In the genomic region with DNA sequence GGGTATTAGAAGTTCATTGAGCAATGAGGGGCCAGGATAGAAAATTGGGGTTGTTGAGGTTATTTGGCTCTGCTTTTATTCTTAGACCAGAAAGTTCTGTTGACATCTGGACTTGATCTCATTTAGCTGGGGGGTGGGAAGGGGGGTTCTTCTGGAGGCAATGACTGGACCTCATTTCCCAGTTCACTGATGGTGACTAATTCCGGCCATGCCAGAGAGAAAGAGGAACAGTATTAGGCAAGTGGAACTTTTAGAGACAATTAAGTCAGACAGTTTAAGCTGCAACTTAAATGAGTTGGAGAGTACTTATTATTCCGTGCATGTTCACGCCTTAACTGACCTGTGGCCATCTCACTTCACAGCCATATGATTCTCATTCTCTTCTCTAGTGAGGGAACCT, we compare ENCODE assay signal across 16 cellular contexts.
"Had no signal": no experiment of that assay in that cellular context is flagged by ENCODE, and none has a peak within 500 bp of the region (broad histone marks: within the 10 kb centered on the region; RNA-seq: fewer than 3 reads in every experiment).

No MANE protein-coding gene starts in this region.

- H3K4me3 ChIP-seq: adrenal gland, prostate gland, skin epidermis, tibial nerve, uterus had no signal

- H3K9me3 ChIP-seq: adrenal gland, prostate gland, tibial nerve, uterus had no signal

- H3K27ac Mint-ChIP-seq: activated naive CD4-positive, alpha-beta T cell treated with anti-CD3 and anti-CD28 coated beads, Interleukin-2, amount 50 U/mL, for 24 hours; immature natural killer cell; memory B cell had no signal

- H3K9me3 Mint-ChIP-seq: activated naive CD4-positive, alpha-beta T cell treated with anti-CD3 and anti-CD28 coated beads, Interleukin-2, amount 50 U/mL, for 24 hours; memory B cell; neural crest cell had no signal

- H3K4me1 ChIP-seq: adrenal gland, prostate gland, uterus had no signal

- DNase-seq: activated CD4-positive, alpha-beta T cell treated with anti-CD3 and anti-CD28 coated beads, Interleukin-2, amount 50 U/mL, for 48 hours; activated gamma-delta T cell; adrenal gland; effector CD8-positive, alpha-beta T cell; immature natural killer cell; kidney glomerular epithelial cell; right cardiac atrium; stimulated activated naive CD8-positive, alpha-beta T cell treated with anti-CD3 and anti-CD28 coated beads, Interleukin-15, Interleukin-2, amounts not matched to agents 100 U/mL and 50 U/mL, for 24 hours; uterus had no signal

- H3K4me3 Mint-ChIP-seq: activated naive CD4-positive, alpha-beta T cell treated with anti-CD3 and anti-CD28 coated beads, Interleukin-2, amount 50 U/mL, for 24 hours; immature natural killer cell; memory B cell; neural crest cell had no signal

- ATAC-seq: esophagus mucosa; right cardiac atrium; stimulated activated naive CD8-positive, alpha-beta T cell treated with anti-CD3 and anti-CD28 coated beads, Interleukin-15, Interleukin-2, amounts not matched to agents 100 U/mL and 50 U/mL, for 24 hours had no signal

- H3K4me1 Mint-ChIP-seq: activated naive CD4-positive, alpha-beta T cell treated with anti-CD3 and anti-CD28 coated beads, Interleukin-2, amount 50 U/mL, for 24 hours; immature natural killer cell; memory B cell had no signal

- H3K36me3 ChIP-seq: adrenal gland, prostate gland, tibial nerve, uterus had no signal

- H3K27me3 ChIP-seq: adrenal gland, uterus had no signal

- H3K27ac ChIP-seq: adrenal gland, prostate gland, tibial nerve, uterus had no signal

- H3K36me3 Mint-ChIP-seq: activated naive CD4-positive, alpha-beta T cell treated with anti-CD3 and anti-CD28 coated beads, Interleukin-2, amount 50 U/mL, for 24 hours; immature natural killer cell; memory B cell had no signal
